1 cellular context compared by ENCODE assay signal in genomic region chr11:62205441-62205840, GRCh38.
TF ChIP-seq lines count a peak whose summit lies in the region.

No MANE protein-coding gene starts in this region.

TF ChIP-seq in H1, 55 proteins besides CTCF, POLR2A, EP300 and RAD21:
- TF ChIP-seq, protein P1, sequence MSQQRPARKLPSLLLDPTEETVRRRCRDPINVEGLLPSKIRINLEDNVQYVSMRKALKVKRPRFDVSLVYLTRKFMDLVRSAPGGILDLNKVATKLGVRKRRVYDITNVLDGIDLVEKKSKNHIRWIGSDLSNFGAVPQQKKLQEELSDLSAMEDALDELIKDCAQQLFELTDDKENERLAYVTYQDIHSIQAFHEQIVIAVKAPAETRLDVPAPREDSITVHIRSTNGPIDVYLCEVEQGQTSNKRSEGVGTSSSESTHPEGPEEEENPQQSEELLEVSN (IDR thresholded peaks at IDR 0.05) = no peak
- TF ChIP-seq RBBP5 (IDR thresholded peaks at IDR 0.05; ENCODE audit: borderline replicate concordance, low read depth, low read length) = no peak
- no peak for TF ChIP-seq TBP (IDR thresholded peaks at IDR 0.05; ENCODE audit: low read depth, low read length)
- TF ChIP-seq CHD2 (IDR thresholded peaks at IDR 0.05; ENCODE audit: low read length) = no peak
- no peak for TF ChIP-seq SP1 (IDR thresholded peaks at IDR 0.05; ENCODE audit: low read depth, low read length)
- TF ChIP-seq TAF1 (IDR thresholded peaks at IDR 0.05; ENCODE audit: low read depth, low read length) = no peak
TF ChIP-seq in H1: peak in this region for 0.
